ENCODE assay signal across 9 cellular contexts in the genomic region with DNA sequence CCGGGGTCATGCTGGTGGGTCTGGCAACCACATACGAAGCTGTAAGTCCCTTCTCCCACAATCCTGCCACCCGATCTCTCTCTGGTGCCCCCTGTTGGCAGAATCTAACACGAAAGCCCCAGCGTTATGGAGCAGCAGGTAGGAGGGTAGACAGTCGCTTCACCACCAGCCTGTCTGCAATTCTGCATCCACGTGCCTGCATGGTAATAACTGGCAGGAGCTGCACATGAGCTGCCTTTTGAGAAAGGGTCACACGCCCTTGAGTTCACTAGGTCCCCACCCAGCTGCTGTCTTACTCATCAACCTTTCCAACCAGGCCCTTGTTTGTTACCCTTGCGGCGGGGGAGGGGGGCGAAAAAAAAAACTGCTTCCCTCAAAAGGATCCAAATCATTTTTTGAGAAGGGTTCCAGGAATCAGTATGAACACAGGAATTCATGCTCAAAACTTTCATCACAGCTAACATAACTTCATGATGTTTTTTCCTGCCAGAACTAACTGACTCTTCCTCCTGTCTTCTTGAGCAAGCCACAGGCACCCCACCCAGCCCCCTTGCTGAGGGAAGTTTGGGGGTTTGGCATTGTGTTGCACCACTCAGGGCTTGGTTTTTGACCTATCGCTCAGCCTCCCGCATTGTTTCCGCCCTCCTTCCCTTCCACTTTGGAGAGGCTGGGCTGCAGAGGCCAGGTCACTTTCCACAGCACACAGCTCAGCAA. TPM values are rescaled to one million over a fixed set of nuclear protein-coding genes. Genes with fewer than 3 reads are reported as not detected.
DNase-seq lines count a peak whose midpoint lies in the region; ATAC-seq and TF ChIP-seq lines count a peak whose summit lies in the region.
"Had no signal": no experiment of that assay in that cellular context is flagged by ENCODE, and none has a peak within 500 bp of the region (broad histone marks: within the 10 kb centered on the region; RNA-seq: fewer than 3 reads in every experiment).

No MANE protein-coding gene starts in this region.

- ATAC-seq in left colon (peak; percentile 52), GM18870 (IDR thresholded peaks at IDR 0.05; ENCODE audit: unreplicated experiment) (no peak)

- in situ Hi-C loops in Caki2 (cut with HindIII; ENCODE audit: low pct_unique_long_range_greater_than_20kb, low sequenced_read_pairs) = no loop called here

- H3K4me1 ChIP-seq in HEK293 (ENCODE audit: control insufficient read depth, insufficient read depth, low read length) = no peaks in the 10 kb centered on the region

- no peaks in the 10 kb centered on the region for H3F3A ChIP-seq in SU-DHL-6 (ENCODE audit: insufficient read depth)

- H2AFZ ChIP-seq in SU-DHL-6 (ENCODE audit: low read depth, low read length, severe bottlenecking) = no peak overlapping the region

- H3K79me2 ChIP-seq in SU-DHL-6 (ENCODE audit: insufficient read depth, low read length) = no peaks in the 10 kb centered on the region

- H3K36me3 ChIP-seq in HEK293 (ENCODE audit: control insufficient read depth in 2 of 2, insufficient read depth in 1 of 2, low read length in 2 of 2) (no peaks in the 10 kb centered on the region), SU-DHL-6 (ENCODE audit: low read length) (no peaks in the 10 kb centered on the region)

- no peaks in the 10 kb centered on the region for H4K20me1 ChIP-seq in SU-DHL-6 (ENCODE audit: low read depth, low read length)

- no peak overlapping the region for H3K4me2 ChIP-seq in SU-DHL-6 (ENCODE audit: low read depth, low read length, poor library complexity, severe bottlenecking)

- intact Hi-C loops in left colon (cut with DNase I, micrococcal nuclease) = no loop called here

- DNase-seq in Caki2 (ENCODE audit: low read depth) (peak; percentile 58), left colon (peak; percentile 45 to 63), middle frontal gyrus (ENCODE audit: extremely low spot score, low spot score) (no peak)
- peak; percentile 5 for DNase-seq in central memory CD4-positive, alpha-beta T cell
- peak; percentile 13 to 43 (median 14) for DNase-seq in stimulated activated CD4-positive, alpha-beta T cell treated with anti-CD3 and anti-CD28 coated beads, TNF-alpha, amount 100 ng/mL, for 24 hours (ENCODE audit: low read depth in 3 of 3)

- H3K4me3 ChIP-seq in HEK293 (ENCODE audit: low read depth, low read length) (no peak overlapping the region), SU-DHL-6 (ENCODE audit: insufficient read depth, low read length, poor library complexity, severe bottlenecking) (no peak overlapping the region)

- TF ChIP-seq CTCF in HEK293 (tag by site-specific recombination; IDR thresholded peaks at IDR 0.05) (no peak), SU-DHL-6 (IDR thresholded peaks at IDR 0.05; ENCODE audit: insufficient read depth, low read length, poor library complexity, severe bottlenecking) (peak; percentile 50)

- CTCF ChIA-PET in HEK293 (lab: Yijun Ruan, JAX) = interaction anchor here (0.6 to 2.4 kb wide), 18 partner anchors 8 to 758 kb away, joined by 3 to 10 read pairs (median 3); no protein-coding TSS in a partner anchor

- no peaks in the 10 kb centered on the region for H3K27me3 ChIP-seq in SU-DHL-6 (ENCODE audit: low read length)

- no peak overlapping the region for H3K9ac ChIP-seq in SU-DHL-6 (ENCODE audit: low read length)

- H3K9me2 ChIP-seq in SU-DHL-6 (replicated peaks; ENCODE audit: insufficient read depth, low read length) = no peaks in the 10 kb centered on the region

- H3K27ac ChIP-seq in HEK293 (ENCODE audit: extremely low read depth, low read depth, low read length) (no peak overlapping the region), SU-DHL-6 (ENCODE audit: low read depth, low read length) (no peak overlapping the region)

- POLR2A ChIA-PET in HEK293 (lab: Yijun Ruan, JAX) = no interaction called here

- H3K9me3 ChIP-seq in HEK293 (ENCODE audit: control insufficient read depth, insufficient read depth, low read depth, low read length) (no peaks in the 10 kb centered on the region), SU-DHL-6 (ENCODE audit: insufficient read depth, low read length) (no peaks in the 10 kb centered on the region)

TF ChIP-seq in HEK293, 187 proteins besides CTCF, POLR2A, EP300 and RAD21:
- TF ChIP-seq ZNF501 (tag by site-specific recombination; IDR thresholded peaks at IDR 0.05) = no peak
- TF ChIP-seq ZBTB20 (tag by site-specific recombination; IDR thresholded peaks at IDR 0.05) = peak; percentile 32; the same call in 1 of the 2 replicates

RNA-seq across cellular contexts. Expression of a gene that starts 19.6 kb away (rescaled TPM):
- not detected in 2 replicates for total RNA-seq in Caki2 (2014; rRNA removed; shearing (Covaris generic); ENCODE audit: low replicate concordance)
- total RNA-seq in left colon = under 1 TPM in 1 of 2 donors, not detected in 1; 0.89 TPM
- total RNA-seq: pulmonary artery endothelial cell had no signal
